8 cellular contexts compared by ENCODE assay signal in the genomic region with DNA sequence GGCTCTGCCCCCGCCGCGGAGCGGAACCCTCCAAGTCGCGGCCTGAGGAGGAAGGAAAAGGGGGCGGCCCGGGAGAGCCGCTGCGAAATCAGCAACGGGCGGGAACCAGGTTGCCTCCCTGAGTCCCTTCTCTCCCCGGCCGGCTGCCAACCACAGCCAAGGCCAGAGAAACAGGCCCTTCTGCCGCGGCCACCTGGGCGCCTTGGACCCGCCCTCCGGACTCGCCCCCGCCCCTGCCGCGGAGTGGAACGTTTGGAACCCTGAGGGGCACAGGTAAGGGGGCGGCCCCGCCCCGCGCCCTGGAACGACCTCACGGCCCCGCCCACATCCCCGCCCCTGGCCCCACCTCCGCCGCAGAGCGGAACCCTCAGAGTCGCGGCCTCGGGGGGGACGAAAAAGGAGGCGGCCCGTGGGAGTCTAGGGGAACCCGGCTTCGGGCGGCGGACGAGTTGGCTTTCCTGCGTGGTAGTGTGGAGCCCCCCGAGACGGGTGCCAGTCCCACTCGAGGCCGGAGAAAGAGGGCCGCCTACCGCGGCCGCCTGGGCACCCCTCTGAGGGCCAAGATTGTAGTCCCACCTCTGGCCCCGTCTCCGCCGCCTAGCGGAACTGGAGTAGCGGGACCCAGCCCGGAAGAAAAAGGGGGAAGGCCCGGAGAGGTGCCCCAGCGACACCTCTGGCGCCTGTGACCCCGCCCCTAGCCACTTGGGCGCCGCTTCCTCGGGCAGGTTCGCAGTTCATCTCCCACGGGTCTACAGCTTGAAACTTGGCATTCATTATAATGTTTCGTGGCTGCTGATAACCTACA. TPM values are rescaled to one million over a fixed set of nuclear protein-coding genes. Genes with fewer than 3 reads are reported as not detected.
A peak's percentile ranks its signal among the peaks of the same experiment; 100 is the strongest.
DNase-seq lines count a peak whose midpoint lies in the region; ATAC-seq, FAIRE-seq and TF ChIP-seq lines count a peak whose summit lies in the region.

No MANE protein-coding gene starts in this region.

- H4K20me1 ChIP-seq in HepG2 (ENCODE audit: insufficient read depth, low read length), result no peaks in the 10 kb centered on the region

- H3K4me1 Mint-ChIP-seq in activated CD4-positive, alpha-beta T cell treated with anti-CD3 and anti-CD28 coated beads, Interleukin-2, amount 10 ng/mL, durations not matched to agents 7 days and 5 days, result peaks cover 20% of the 10 kb centered on the region

- WGBS in HepG2 (ENCODE audit: low lambda C conversion rate), result 0% methylated on average over 1 of the region's 71 CpGs

- CTCF ChIA-PET in activated CD4-positive, alpha-beta T cell treated with anti-CD3 and anti-CD28 coated beads, Interleukin-2, amount 10 ng/mL, durations not matched to agents 7 days and 5 days (lab: Charles Lee), result no interaction called here
- CTCF ChIA-PET in HepG2 (lab: Yijun Ruan, JAX; ENCODE audit: low intra/inter-chr PET ratio, low total read pairs), result no interaction called here

- H3K9ac ChIP-seq in HepG2 (ENCODE audit: insufficient read depth, low read depth, low read length), result peak overlapping the region; percentile 80

- H3K27me3 ChIP-seq in HepG2 (ENCODE audit: control insufficient read depth in 1 of 2, insufficient read depth in 2 of 2, low read length in 2 of 2), result no peaks in the 10 kb centered on the region

- peak overlapping the region; percentile 75 for H3K4me3 Mint-ChIP-seq in activated CD4-positive, alpha-beta T cell treated with anti-CD3 and anti-CD28 coated beads, Interleukin-2, amount 10 ng/mL, durations not matched to agents 7 days and 5 days

- TF ChIP-seq EP300 in HepG2 (IDR thresholded peaks at IDR 0.05; ENCODE audit: low read depth in 2 of 2, low read length in 2 of 2), result no peak; a peak in 1 of 4 replicates
- no peak for TF ChIP-seq EP300 in HepG2 (CRISPR knock-in tag; IDR thresholded peaks at IDR 0.05; ENCODE audit: borderline replicate concordance)

- peak overlapping the region; percentile 84 for H3K27ac Mint-ChIP-seq in activated CD4-positive, alpha-beta T cell treated with anti-CD3 and anti-CD28 coated beads, Interleukin-2, amount 10 ng/mL, durations not matched to agents 7 days and 5 days

- H3K36me3 Mint-ChIP-seq in activated CD4-positive, alpha-beta T cell treated with anti-CD3 and anti-CD28 coated beads, Interleukin-2, amount 10 ng/mL, durations not matched to agents 7 days and 5 days (ENCODE audit: low read depth), result no peaks in the 10 kb centered on the region

- H3K27me3 Mint-ChIP-seq in activated CD4-positive, alpha-beta T cell treated with anti-CD3 and anti-CD28 coated beads, Interleukin-2, amount 10 ng/mL, durations not matched to agents 7 days and 5 days, result no peaks in the 10 kb centered on the region

- no peak overlapping the region for H2AFZ ChIP-seq in HepG2 (ENCODE audit: low read length)

- H3K36me3 ChIP-seq in HepG2 (replicated peaks in 1 of 2; ENCODE audit: control insufficient read depth in 1 of 2, insufficient read depth in 2 of 2, low read length in 2 of 2), result peaks cover 0 to 3% of the 10 kb centered on the region in 2 experiments; a peak in 1 of 5 replicates

- ATAC-seq in GM19351 (IDR thresholded peaks at IDR 0.05; ENCODE audit: unreplicated experiment), result peak; percentile 77
- ATAC-seq in HG03469 (IDR thresholded peaks at IDR 0.05; ENCODE audit: unreplicated experiment), result peak; percentile 62
- peak; percentile 83 for ATAC-seq in HepG2

- H3K4me3 ChIP-seq in coronary artery, result peak overlapping the region; percentile 75
- peak overlapping the region; percentile 75 to 82 (median 80) for H3K4me3 ChIP-seq in HepG2 (replicated peaks in 1 of 3; ENCODE audit: insufficient read depth in 1 of 3, low read depth in 2 of 3, low read length in 3 of 3)

- peak; percentile 50 to 62; a peak in 3 of 4 replicates for TF ChIP-seq POLR2A in HepG2 (IDR thresholded peaks at IDR 0.05; ENCODE audit: insufficient read depth in 1 of 2, low read depth in 2 of 2, low read length in 2 of 2)

- BruUV-seq in HepG2 (replicated peaks; lab: Mats Ljungman, UMichigan), result no TSS peak

- peak overlapping the region; percentile 91 for H3K27ac ChIP-seq in C4-2B
- peak overlapping the region; percentile 69 to 90 for H3K27ac ChIP-seq in coronary artery
- H3K27ac ChIP-seq in HepG2 (ENCODE audit: extremely low read length, insufficient read depth, low read length), result peak overlapping the region; percentile 95

- H3K79me2 ChIP-seq in HepG2 (ENCODE audit: insufficient read depth, low read length), result peaks cover 37% of the 10 kb centered on the region

- H3K9me3 ChIP-seq in HepG2 (ENCODE audit: low read length), result no peaks in the 10 kb centered on the region

- no peak for TF ChIP-seq RAD21 in HepG2 (CRISPR knock-in tag; IDR thresholded peaks at IDR 0.05)

- POLR2A ChIA-PET in activated CD4-positive, alpha-beta T cell treated with anti-CD3 and anti-CD28 coated beads, Interleukin-2, amount 10 ng/mL, durations not matched to agents 7 days and 5 days (lab: Charles Lee), result no interaction called here
- POLR2A ChIA-PET in HepG2 (lab: Yijun Ruan, JAX), result interaction anchor here (1.0 to 1.7 kb wide), 8 partner anchors 8 to 583 kb away, joined by 3 to 7 read pairs (median 4); no protein-coding TSS in a partner anchor

- peak overlapping the region; percentile 77 for H3K4me2 ChIP-seq in HepG2 (ENCODE audit: low read depth, low read length)

- intact Hi-C loops in HepG2 (cut with micrococcal nuclease; ENCODE audit: unreplicated experiment), result loop anchor here (5.0 kb wide), 1 partner anchor 1237 kb away; no protein-coding TSS in a partner anchor

- peaks cover 28% of the 10 kb centered on the region for H3K4me1 ChIP-seq in HepG2 (ENCODE audit: insufficient read depth, low read length)

- in situ Hi-C loops in HepG2 (cut with HindIII; ENCODE audit: extremely low pct_ligation_motif_present, low pct_unique_long_range_greater_than_20kb), result no loop called here

- H3K9me3 Mint-ChIP-seq in activated CD4-positive, alpha-beta T cell treated with anti-CD3 and anti-CD28 coated beads, Interleukin-2, amount 10 ng/mL, durations not matched to agents 7 days and 5 days, result no peaks in the 10 kb centered on the region

- peak; percentile 11; the same call in 1 of the 2 replicates for TF ChIP-seq CTCF in C4-2B (conservative IDR thresholded peaks at IDR 0.05)
- TF ChIP-seq CTCF in coronary artery (IDR thresholded peaks at IDR 0.05), result peak; percentile 24
- peak; percentile 36 for TF ChIP-seq CTCF in HepG2 (CRISPR knock-in tag; IDR thresholded peaks at IDR 0.05)

- DNase-seq in NCI-H526 (lab: John Stamatoyannopoulos, UW) (peak; percentile 82 to 93), coronary artery (ENCODE audit: low spot score) (peak; percentile 79), HepG2 (ENCODE audit: low spot score) (peak; percentile 70)
- peak; percentile 83 for DNase-seq in activated CD4-positive, alpha-beta T cell treated with anti-CD3 and anti-CD28 coated beads, Interleukin-2, amount 10 ng/mL, durations not matched to agents 7 days and 5 days
- peak; percentile 82 for DNase-seq in stimulated activated CD4-positive, alpha-beta T cell treated with anti-CD3 and anti-CD28 coated beads, Interleukin-4, amount 100 ng/mL, for 24 hours

- peak; percentile 4 for FAIRE-seq in HepG2 (lab: Jason Lieb, UNC)

TF ChIP-seq in HepG2, 621 proteins besides CTCF, POLR2A, EP300 and RAD21 (continues in another document):
- TF ChIP-seq ZNF841 (CRISPR knock-in tag; IDR thresholded peaks at IDR 0.05; ENCODE audit: borderline replicate concordance), result no peak
- TF ChIP-seq, protein P1, sequence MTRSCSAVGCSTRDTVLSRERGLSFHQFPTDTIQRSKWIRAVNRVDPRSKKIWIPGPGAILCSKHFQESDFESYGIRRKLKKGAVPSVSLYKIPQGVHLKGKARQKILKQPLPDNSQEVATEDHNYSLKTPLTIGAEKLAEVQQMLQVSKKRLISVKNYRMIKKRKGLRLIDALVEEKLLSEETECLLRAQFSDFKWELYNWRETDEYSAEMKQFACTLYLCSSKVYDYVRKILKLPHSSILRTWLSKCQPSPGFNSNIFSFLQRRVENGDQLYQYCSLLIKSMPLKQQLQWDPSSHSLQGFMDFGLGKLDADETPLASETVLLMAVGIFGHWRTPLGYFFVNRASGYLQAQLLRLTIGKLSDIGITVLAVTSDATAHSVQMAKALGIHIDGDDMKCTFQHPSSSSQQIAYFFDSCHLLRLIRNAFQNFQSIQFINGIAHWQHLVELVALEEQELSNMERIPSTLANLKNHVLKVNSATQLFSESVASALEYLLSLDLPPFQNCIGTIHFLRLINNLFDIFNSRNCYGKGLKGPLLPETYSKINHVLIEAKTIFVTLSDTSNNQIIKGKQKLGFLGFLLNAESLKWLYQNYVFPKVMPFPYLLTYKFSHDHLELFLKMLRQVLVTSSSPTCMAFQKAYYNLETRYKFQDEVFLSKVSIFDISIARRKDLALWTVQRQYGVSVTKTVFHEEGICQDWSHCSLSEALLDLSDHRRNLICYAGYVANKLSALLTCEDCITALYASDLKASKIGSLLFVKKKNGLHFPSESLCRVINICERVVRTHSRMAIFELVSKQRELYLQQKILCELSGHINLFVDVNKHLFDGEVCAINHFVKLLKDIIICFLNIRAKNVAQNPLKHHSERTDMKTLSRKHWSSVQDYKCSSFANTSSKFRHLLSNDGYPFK (CRISPR knock-in tag; IDR thresholded peaks at IDR 0.05; ENCODE audit: borderline replicate concordance), result peak; percentile 43; the same call in 1 of the 2 replicates

RNA-seq across cellular contexts. Expression of a gene that starts 0.7 kb away (rescaled TPM):
- 10 to 100 TPM; 27.5 to 27.8 TPM for total RNA-seq in activated CD4-positive, alpha-beta T cell treated with anti-CD3 and anti-CD28 coated beads, Interleukin-2, amount 10 ng/mL, durations not matched to agents 7 days and 5 days
- total RNA-seq in HepG2 (2016; rRNA removed; fragmentation: Illumina TruSeq; extraction: Trizol), result 15.4 and 20.5 TPM in 2 replicates
- 3.6 and 3.8 TPM in 2 replicates for total RNA-seq in HepG2 (2016; cell fraction: cytosol; rRNA removed; fragmentation: Illumina TruSeq; extraction: Trizol; ENCODE audit: low read depth)
- 15.1 and 20.1 TPM in 2 replicates for total RNA-seq in HepG2 (2016; cell fraction: insoluble cytoplasmic fraction; rRNA removed; fragmentation: Illumina TruSeq; extraction: Trizol)
- 5.7 and 6.3 TPM in 2 replicates for total RNA-seq in HepG2 (2016; cell fraction: membrane; rRNA removed; fragmentation: Illumina TruSeq; extraction: Trizol)
- total RNA-seq in HepG2 (2016; cell fraction: nucleus; rRNA removed; fragmentation: Illumina TruSeq; extraction: Trizol), result 38.1 and 39.0 TPM in 2 replicates
- polyA plus RNA-seq in HepG2 (2011; rRNA removed), result 273 and 366 TPM in 2 replicates
- polyA plus RNA-seq in HepG2 (2011; cell fraction: cytosol; rRNA removed), result 63.5 and 79.6 TPM in 2 replicates
- 2,242 and 2,679 TPM in 2 replicates for polyA plus RNA-seq in HepG2 (2011; cell fraction: nucleus; rRNA removed)
- polyA plus RNA-seq in HepG2 (2012), result 163 and 167 TPM in 2 replicates
- 1.6 and 1.7 TPM in 2 replicates for polyA plus RNA-seq in HepG2 (2016; cell fraction: cytosol; fragmentation: Illumina TruSeq; extraction: Trizol; ENCODE audit: low read depth)
- polyA plus RNA-seq in HepG2 (2016; cell fraction: insoluble cytoplasmic fraction; fragmentation: Illumina TruSeq; extraction: Trizol; ENCODE audit: low read depth), result 15.4 and 16.9 TPM in 2 replicates
- 3.7 and 4.0 TPM in 2 replicates for polyA plus RNA-seq in HepG2 (2016; cell fraction: membrane; fragmentation: Illumina TruSeq; extraction: Trizol; ENCODE audit: low read depth)
- polyA plus RNA-seq in HepG2 (2016; cell fraction: nucleus; fragmentation: Illumina TruSeq; extraction: Trizol; ENCODE audit: insufficient read depth, low read depth), result 129 and 139 TPM in 2 replicates
- 50.1 and 194 TPM in 2 replicates for polyA minus RNA-seq in HepG2 (2011; rRNA and poly(A)+ RNA removed; ENCODE audit: low replicate concordance)
- 45.9 and 57.7 TPM in 2 replicates for polyA minus RNA-seq in HepG2 (2011; cell fraction: cytosol; rRNA and poly(A)+ RNA removed)
- polyA minus RNA-seq in HepG2 (2011; cell fraction: nucleus; rRNA and poly(A)+ RNA removed), result 560 and 596 TPM in 2 replicates

Comparison
In these comparisons a context has a peak if more than half of its experiments do, and no peak if none do; other contexts are left out.
1. Peak in every context shown above with its lines: DNase-seq, ATAC-seq, H3K4me3 ChIP-seq and H3K27ac ChIP-seq.